21 cellular contexts compared by ENCODE assay signal in genomic region chr10:132240581-132240980, GRCh38. TPM values are rescaled to one million over a fixed set of nuclear protein-coding genes. Genes with fewer than 3 reads are reported as not detected.
"Had no signal": no experiment of that assay in that cellular context is flagged by ENCODE, and none has a peak within 500 bp of the region (broad histone marks: within the 10 kb centered on the region; RNA-seq: fewer than 3 reads in every experiment).

No MANE protein-coding gene starts in this region.

- H3K9me3 ChIP-seq: SJCRH30 had no signal

- H3K4me3 ChIP-seq: SJCRH30 had no signal

- H3K27ac ChIP-seq: RWPE1, SJCRH30 had no signal

- H3K27me3 ChIP-seq: SJCRH30 had no signal

- H3K4me1 ChIP-seq: SJCRH30 had no signal

- H3K36me3 ChIP-seq: SJCRH30 had no signal

- DNase-seq: IMR-90, Karpas-422, KG1, MM.1S, NCI-H1092 treated with DMSO at 0.1 percent for 48 hours, NCI-H1436, NCI-H187, NCI-H2029, NCI-H2081 treated with DMSO at 0.1 percent for 48 hours, NCI-H2171, NCI-H226, NCI-H446, NCI-H510A, NCI-H524 treated with DMSO at 0.1 percent for 48 hours, NCI-H69, NCI-H774, SHP77 treated with DMSO at 0.1 percent for 48 hours, SJCRH30 had no signal

- ATAC-seq: HepG2 had no signal

RNA-seq across cellular contexts. Expression of gene DPYSL4, which starts 53.8 kb away (rescaled TPM):
- total RNA-seq: HT-29, SJCRH30 had no signal
